14 cellular contexts compared by ENCODE assay signal in the genomic region with DNA sequence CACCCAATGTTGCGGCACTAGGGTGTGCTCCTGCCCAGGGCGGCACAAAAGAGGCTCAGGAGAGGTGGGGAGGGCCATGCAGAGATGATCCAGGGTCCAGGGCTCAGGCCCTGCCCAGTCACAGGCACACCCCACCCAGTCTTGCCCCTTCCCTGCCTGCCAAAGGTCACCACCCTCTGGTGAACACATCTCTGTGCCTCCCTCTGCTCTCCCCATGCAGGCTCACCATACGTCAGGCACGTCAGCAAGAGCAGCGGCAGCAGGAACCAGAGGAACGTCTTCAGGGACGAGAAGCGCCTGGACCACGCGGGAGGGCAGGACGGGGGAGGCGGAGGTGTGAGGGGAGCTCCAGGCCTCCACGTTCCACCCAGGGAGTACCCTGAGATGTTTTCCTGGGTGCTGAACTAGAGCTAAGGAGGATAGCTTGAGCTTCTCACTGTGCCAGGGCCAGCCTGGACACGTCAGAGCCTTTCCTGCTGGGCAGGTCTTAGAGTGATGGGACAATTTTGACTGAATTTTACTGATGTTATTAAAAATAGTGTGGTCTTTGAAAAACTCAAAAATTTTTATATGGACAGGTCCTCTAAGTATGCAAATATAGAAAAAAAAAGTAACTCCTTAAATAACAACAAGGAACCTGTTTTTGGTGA. TPM values are rescaled to one million over a fixed set of nuclear protein-coding genes. Genes with fewer than 3 reads are reported as not detected.
DNase-seq lines count a peak whose midpoint lies in the region; ATAC-seq and TF ChIP-seq lines count a peak whose summit lies in the region.
"Had no signal": no experiment of that assay in that cellular context is flagged by ENCODE, and none has a peak within 500 bp of the region (broad histone marks: within the 10 kb centered on the region; RNA-seq: fewer than 3 reads in every experiment).

No MANE protein-coding gene starts in this region.

- H3K36me3 ChIP-seq in CD4-positive, alpha-beta memory T cell (ENCODE audit: insufficient read depth, low read length): peaks cover 91% of the 10 kb centered on the region
- peaks cover 91% of the 10 kb centered on the region for H3K36me3 ChIP-seq in RWPE2 (ENCODE audit: low read depth)
- H3K36me3 ChIP-seq in naive thymus-derived CD4-positive, alpha-beta T cell (ENCODE audit: control insufficient read depth in 2 of 3, insufficient read depth in 3 of 3, low read length in 3 of 3): peaks cover 46 to 89% (median 71%) of the 10 kb centered on the region in 3 experiments

- peaks cover 52 to 84% of the 10 kb centered on the region in 2 donors for H3K36me3 Mint-ChIP-seq in CD4-positive, alpha-beta memory T cell
- peaks cover 12 to 48% (median 34%) of the 10 kb centered on the region in 5 donors for H3K36me3 Mint-ChIP-seq in naive thymus-derived CD4-positive, alpha-beta T cell

- no peaks in the 10 kb centered on the region for H3K9me3 Mint-ChIP-seq in CD4-positive, alpha-beta memory T cell
- peaks cover 0 to 1% (median 0%) of the 10 kb centered on the region in 11 donors for H3K9me3 Mint-ChIP-seq in naive thymus-derived CD4-positive, alpha-beta T cell

- peaks cover 74% of the 10 kb centered on the region for H3K4me1 ChIP-seq in CD4-positive, alpha-beta memory T cell (ENCODE audit: insufficient read depth, low read length)
- peaks cover 6% of the 10 kb centered on the region for H3K4me1 ChIP-seq in RWPE2 (ENCODE audit: insufficient read depth, poor library complexity, severe bottlenecking)
- peaks cover 52 to 59% of the 10 kb centered on the region in 2 donors for H3K4me1 ChIP-seq in naive thymus-derived CD4-positive, alpha-beta T cell (ENCODE audit: control insufficient read depth in 2 of 2, insufficient read depth in 2 of 2, low read length in 2 of 2)

- peak; percentile 52; the same call in 2 of the 3 replicates for ATAC-seq in RWPE2 (ENCODE audit: low read depth)
- ATAC-seq in naive thymus-derived CD4-positive, alpha-beta T cell: no peak

- H3K4me3 ChIP-seq in CD4-positive, alpha-beta memory T cell (ENCODE audit: low read length in 2 of 2): no peak overlapping the region
- H3K4me3 ChIP-seq in RWPE2 (ENCODE audit: severe bottlenecking): no peak overlapping the region
- H3K4me3 ChIP-seq in naive thymus-derived CD4-positive, alpha-beta T cell (ENCODE audit: low read length): no peak overlapping the region
- H3K4me3 ChIP-seq: MG63, Peyer's patch, tibial artery had no signal

- H3K4me1 Mint-ChIP-seq in CD4-positive, alpha-beta memory T cell: peaks cover 28 to 63% (median 46%) of the 10 kb centered on the region in 4 donors
- peaks cover 29 to 70% (median 53%) of the 10 kb centered on the region in 7 donors for H3K4me1 Mint-ChIP-seq in naive thymus-derived CD4-positive, alpha-beta T cell

- CTCF ChIA-PET in CD4-positive, alpha-beta memory T cell (lab: Charles Lee; ENCODE audit: partially characterized antibody): interaction anchor here (1.4 to 4.4 kb wide), 6 partner anchors 11 to 41 kb away, joined by 3 to 41 read pairs (median 18); no protein-coding TSS in a partner anchor
- CTCF ChIA-PET in naive thymus-derived CD4-positive, alpha-beta T cell (lab: Charles Lee): interaction anchor here (1.3 to 4.1 kb wide), 3 partner anchors 12 to 17 kb away, joined by 4 to 24 read pairs (median 7); no protein-coding TSS in a partner anchor

- no peak overlapping the region for H3K4me3 Mint-ChIP-seq in CD4-positive, alpha-beta memory T cell
- H3K4me3 Mint-ChIP-seq in naive thymus-derived CD4-positive, alpha-beta T cell: peak overlapping the region in 3 of 10 donors; percentile 5 to 53 (median 32)

- TF ChIP-seq CTCF in RWPE2 (IDR thresholded peaks at IDR 0.05; ENCODE audit: poor library complexity, severe bottlenecking): no peak

- H3K27ac ChIP-seq in CD4-positive, alpha-beta memory T cell (ENCODE audit: low read depth, low read length): peak overlapping the region; percentile 38
- no peak overlapping the region for H3K27ac ChIP-seq in RWPE2 (ENCODE audit: poor library complexity, severe bottlenecking)
- H3K27ac ChIP-seq in cingulate gyrus (ENCODE audit: low read depth, low read length): peak overlapping the region; percentile 77
- H3K27ac ChIP-seq in naive thymus-derived CD4-positive, alpha-beta T cell (ENCODE audit: low read depth, low read length): peak overlapping the region; percentile 81
- H3K27ac ChIP-seq: Peyer's patch, tibial artery had no signal

- H3K27ac Mint-ChIP-seq in CD4-positive, alpha-beta memory T cell: peak overlapping the region in 5 of 7 donors; percentile 62 to 82 (median 70)
- H3K27ac Mint-ChIP-seq in naive thymus-derived CD4-positive, alpha-beta T cell: peak overlapping the region; percentile 68 to 100 (median 91)

- no peaks in the 10 kb centered on the region for H3K9me3 ChIP-seq in CD4-positive, alpha-beta memory T cell (ENCODE audit: control insufficient read depth in 1 of 2, low read length in 2 of 2)
- no peaks in the 10 kb centered on the region for H3K9me3 ChIP-seq in RWPE2 (ENCODE audit: severe bottlenecking)
- H3K9me3 ChIP-seq in naive thymus-derived CD4-positive, alpha-beta T cell (ENCODE audit: control insufficient read depth in 2 of 3, low read length in 3 of 3): no peaks in the 10 kb centered on the region
- H3K9me3 ChIP-seq: MG63, Peyer's patch, tibial artery had no signal

- intact Hi-C loops in CD4-positive, alpha-beta memory T cell (cut with micrococcal nuclease): no loop called here
- intact Hi-C loops in naive thymus-derived CD4-positive, alpha-beta T cell (cut with micrococcal nuclease): no loop called here
- intact Hi-C loops in cardiac septum (cut with DNase I): no loop called here

- peak in 1 of 5 donors; percentile 25 for DNase-seq in CD4-positive, alpha-beta memory T cell
- DNase-seq in RWPE2 (ENCODE audit: low spot score) (no peak), midbrain (lab: John Stamatoyannopoulos, UW) (no peak), NK-92 (lab: John Stamatoyannopoulos, UW; ENCODE audit: unreplicated experiment) (no peak), cardiac septum (ENCODE audit: low spot score) (no peak)
- no peak for DNase-seq in naive thymus-derived CD4-positive, alpha-beta T cell
- DNase-seq: activated CD4-positive, CD25-positive, alpha-beta regulatory T cell treated with anti-CD3 and anti-CD28 coated beads, Interleukin-2, amount 50 U/mL, for 72 hours; activated effector memory CD4-positive, alpha-beta T cell treated with anti-CD3 and anti-CD28 coated beads, Interleukin-2, amount 50 U/mL, for 16 hours; MG63; NCI-H1930; NCI-H526; Peyer's patch; tibial artery had no signal

- no peaks in the 10 kb centered on the region for H3K27me3 ChIP-seq in CD4-positive, alpha-beta memory T cell (ENCODE audit: insufficient read depth, low read length)
- H3K27me3 ChIP-seq in RWPE2 (ENCODE audit: insufficient read depth, poor library complexity, severe bottlenecking): no peaks in the 10 kb centered on the region
- H3K27me3 ChIP-seq in naive thymus-derived CD4-positive, alpha-beta T cell (ENCODE audit: control insufficient read depth in 2 of 2, insufficient read depth in 2 of 2, low read length in 2 of 2): no peaks in the 10 kb centered on the region
- H3K27me3 ChIP-seq: MG63, Peyer's patch, tibial artery had no signal

- H3K27me3 Mint-ChIP-seq in CD4-positive, alpha-beta memory T cell: no peaks in the 10 kb centered on the region
- H3K27me3 Mint-ChIP-seq in naive thymus-derived CD4-positive, alpha-beta T cell: no peaks in the 10 kb centered on the region

- POLR2A ChIA-PET in CD4-positive, alpha-beta memory T cell (lab: Charles Lee; ENCODE audit: partially characterized antibody): interaction anchor here (14.4 to 42.6 kb wide), 3 partner anchors 1 to 42 kb away, joined by 186 to 1746 read pairs (median 1746); partner anchors contain the start of genes GTPBP1 and SUN2
- POLR2A ChIA-PET in naive thymus-derived CD4-positive, alpha-beta T cell (lab: Charles Lee): interaction anchor here (0.6 to 33.7 kb wide), 4 partner anchors 8 to 945 kb away, joined by 3 to 1007 read pairs (median 507); partner anchors contain the start of genes GTPBP1 and SUN2

RNA-seq across cellular contexts. Expression of gene SUN2, which starts 7.2 kb away (rescaled TPM):
- 1,000 to 10,000 TPM in 1 of 2 experiments, 100 to 1,000 TPM in 1; 988 to 1,004 TPM for total RNA-seq in CD4-positive, alpha-beta memory T cell
- 100 to 1,000 TPM; 323 to 643 TPM for polyA plus RNA-seq in CD4-positive, alpha-beta memory T cell
- 100 to 1,000 TPM; 509 to 977 (median 558) TPM for total RNA-seq in naive thymus-derived CD4-positive, alpha-beta T cell
- 100 to 1,000 TPM; 397 to 696 TPM for polyA plus RNA-seq in naive thymus-derived CD4-positive, alpha-beta T cell
- total RNA-seq in cardiac septum: 130 TPM

RNA-seq across cellular contexts. Expression of gene GTPBP1, which starts 42.9 kb away (rescaled TPM):
- total RNA-seq in CD4-positive, alpha-beta memory T cell: 10 to 100 TPM; 94.1 to 96.6 TPM
- 10 to 100 TPM; 14.6 to 30.8 TPM for polyA plus RNA-seq in CD4-positive, alpha-beta memory T cell
- total RNA-seq in naive thymus-derived CD4-positive, alpha-beta T cell: 100 to 1,000 TPM in 2 of 5 experiments, 10 to 100 TPM in 3; 79.1 to 209 (median 91.9) TPM
- polyA plus RNA-seq in naive thymus-derived CD4-positive, alpha-beta T cell: 10 to 100 TPM; 16.9 to 32.8 TPM
- total RNA-seq in cardiac septum: 34.3 TPM

RNA-seq across cellular contexts. Expression of gene DNAL4, which starts 45.3 kb away (rescaled TPM):
- 1 to 10 TPM; 8.6 to 9.6 TPM for total RNA-seq in CD4-positive, alpha-beta memory T cell
- polyA plus RNA-seq in CD4-positive, alpha-beta memory T cell: 10 to 100 TPM; 11.1 to 13.3 TPM
- total RNA-seq in naive thymus-derived CD4-positive, alpha-beta T cell: 10 to 100 TPM in 2 of 5 experiments, 1 to 10 TPM in 3; 5.0 to 11.1 (median 8.9) TPM
- 10 to 100 TPM in 1 of 2 donors, 1 to 10 TPM in 1; 9.8 to 15.0 TPM for polyA plus RNA-seq in naive thymus-derived CD4-positive, alpha-beta T cell
- 8.1 TPM for total RNA-seq in cardiac septum

RNA-seq across cellular contexts. Expression of gene JOSD1, which starts 47.9 kb away (rescaled TPM):
- total RNA-seq in CD4-positive, alpha-beta memory T cell: 10 to 100 TPM; 64.6 to 65.4 TPM
- polyA plus RNA-seq in CD4-positive, alpha-beta memory T cell: 1 to 10 TPM; 8.0 to 9.6 TPM
- total RNA-seq in naive thymus-derived CD4-positive, alpha-beta T cell: 100 to 1,000 TPM in 2 of 5 experiments, 10 to 100 TPM in 3; 60.6 to 175 (median 74.9) TPM
- polyA plus RNA-seq in naive thymus-derived CD4-positive, alpha-beta T cell: 1 to 10 TPM; 7.4 to 8.1 TPM
- 24.0 TPM for total RNA-seq in cardiac septum
